In genomic region chr16:2365895-2366294, GRCh38 we compare ENCODE assay signal across 17 cellular contexts. TPM values are rescaled to one million over a fixed set of nuclear protein-coding genes. Genes with fewer than 3 reads are reported as not detected.
DNase-seq lines count a peak whose midpoint lies in the region; ATAC-seq and TF ChIP-seq lines count a peak whose summit lies in the region.
"Had no signal": no experiment of that assay in that cellular context is flagged by ENCODE, and none has a peak within 500 bp of the region (broad histone marks: within the 10 kb centered on the region; RNA-seq: fewer than 3 reads in every experiment).

No MANE protein-coding gene starts in this region.

- no peaks in the 10 kb centered on the region for H3K4me1 ChIP-seq in RWPE2 (ENCODE audit: insufficient read depth, poor library complexity, severe bottlenecking)
- H3K4me1 ChIP-seq: right lobe of liver had no signal

- ATAC-seq in RWPE2 (ENCODE audit: low read depth) (peak; percentile 61; the same call in 2 of the 3 replicates), GM19035 (IDR thresholded peaks at IDR 0.05; ENCODE audit: unreplicated experiment) (no peak), GM21515 (IDR thresholded peaks at IDR 0.05; ENCODE audit: unreplicated experiment) (no peak)
- ATAC-seq: esophagus mucosa, right lobe of liver had no signal

- no peaks in the 10 kb centered on the region for H3K9me3 ChIP-seq in RWPE2 (ENCODE audit: severe bottlenecking)
- H3K9me3 ChIP-seq: right lobe of liver had no signal

- no peak overlapping the region for H3K27ac ChIP-seq in RWPE2 (ENCODE audit: poor library complexity, severe bottlenecking)
- H3K27ac ChIP-seq: right lobe of liver had no signal

- H3K27ac Mint-ChIP-seq in osteocyte (ENCODE audit: unreplicated experiment), result peak overlapping the region; percentile 48
- H3K27ac Mint-ChIP-seq: activated CD4-positive, alpha-beta memory T cell treated with anti-CD3 and anti-CD28 coated beads, Interleukin-2, amount 10 ng/mL, durations not matched to agents 7 days and 5 days; activated T-helper 2 cell treated with anti-CD3 and anti-CD28 coated beads, Interferon-gamma antibody, Interleukin-2, Interleukin-4, amounts not matched to agents 10 μg/mL and 5 μg/mL and 100 μg/mL, durations not matched to agents 14 hours and 24 hours and 36 hours; CD4-positive, alpha-beta memory T cell had no signal

- no peak for TF ChIP-seq CTCF in RWPE2 (IDR thresholded peaks at IDR 0.05; ENCODE audit: poor library complexity, severe bottlenecking)
- TF ChIP-seq CTCF in osteocyte (IDR thresholded peaks at IDR 0.05), result no peak

- no peaks in the 10 kb centered on the region for H3K9me3 Mint-ChIP-seq in osteocyte (ENCODE audit: unreplicated experiment)
- H3K9me3 Mint-ChIP-seq: activated CD4-positive, alpha-beta memory T cell treated with anti-CD3 and anti-CD28 coated beads, Interleukin-2, amount 10 ng/mL, durations not matched to agents 7 days and 5 days; activated T-helper 2 cell treated with anti-CD3 and anti-CD28 coated beads, Interferon-gamma antibody, Interleukin-2, Interleukin-4, amounts not matched to agents 10 μg/mL and 5 μg/mL and 100 μg/mL, durations not matched to agents 14 hours and 24 hours and 36 hours had no signal

- no peaks in the 10 kb centered on the region for H3K36me3 ChIP-seq in RWPE2 (ENCODE audit: low read depth)
- H3K36me3 ChIP-seq: right lobe of liver had no signal

- peaks cover 1% of the 10 kb centered on the region for H3K36me3 Mint-ChIP-seq in osteocyte (ENCODE audit: unreplicated experiment)
- H3K36me3 Mint-ChIP-seq: CD4-positive, alpha-beta memory T cell had no signal

- peaks cover 36% of the 10 kb centered on the region for H3K27me3 Mint-ChIP-seq in osteocyte (ENCODE audit: unreplicated experiment)

- H3K27me3 ChIP-seq in RWPE2 (ENCODE audit: insufficient read depth, poor library complexity, severe bottlenecking), result peaks cover 15% of the 10 kb centered on the region
- H3K27me3 ChIP-seq: right lobe of liver had no signal

- H3K4me3 Mint-ChIP-seq in osteocyte (ENCODE audit: unreplicated experiment), result no peak overlapping the region
- H3K4me3 Mint-ChIP-seq: activated CD4-positive, alpha-beta memory T cell treated with anti-CD3 and anti-CD28 coated beads, Interleukin-2, amount 10 ng/mL, durations not matched to agents 7 days and 5 days; CD4-positive, alpha-beta memory T cell had no signal

- peaks cover 24% of the 10 kb centered on the region for H3K4me1 Mint-ChIP-seq in osteocyte (ENCODE audit: unreplicated experiment)
- H3K4me1 Mint-ChIP-seq: activated CD4-positive, alpha-beta memory T cell treated with anti-CD3 and anti-CD28 coated beads, Interleukin-2, amount 10 ng/mL, durations not matched to agents 7 days and 5 days; CD4-positive, alpha-beta memory T cell had no signal

- peak; percentile 75 for DNase-seq in EL
- no peak for DNase-seq in RWPE2 (ENCODE audit: low spot score)
- DNase-seq in fibroblast of gingiva (ENCODE audit: low read depth), result peak; percentile 28
- DNase-seq in osteocyte (ENCODE audit: extremely low spot score, unreplicated experiment), result no peak
- no peak for DNase-seq in cerebellar cortex (ENCODE audit: low spot score)
- no peak for DNase-seq in CD1c-positive myeloid dendritic cell (ENCODE audit: extremely low spot score)
- DNase-seq: activated CD4-positive, alpha-beta memory T cell treated with anti-CD3 and anti-CD28 coated beads, Interleukin-2, amount 10 ng/mL, durations not matched to agents 7 days and 5 days; caudate nucleus; CD4-positive, alpha-beta memory T cell; NCI-H1048; NCI-H510A treated with DMSO at 0.1 percent for 48 hours; right lobe of liver; T-helper 2 cell had no signal

- H3K4me3 ChIP-seq in RWPE2 (ENCODE audit: severe bottlenecking), result no peak overlapping the region
- H3K4me3 ChIP-seq: right lobe of liver had no signal

RNA-seq across cellular contexts. Expression of gene ABCA3, which starts 25.4 kb away (rescaled TPM):
- 20.4 and 21.0 TPM in 2 replicates for total RNA-seq in osteocyte

Comparison
In these comparisons a context has a peak if more than half of its experiments do, and no peak if none do; other contexts are left out.
1. DNase-seq: peak in EL (single experiment) and fibroblast of gingiva (single experiment); none in RWPE2 (single experiment), osteocyte (single experiment), cerebellar cortex (single experiment) and CD1c-positive myeloid dendritic cell (single experiment).